23 cellular contexts compared by ENCODE assay signal in the genomic region with DNA sequence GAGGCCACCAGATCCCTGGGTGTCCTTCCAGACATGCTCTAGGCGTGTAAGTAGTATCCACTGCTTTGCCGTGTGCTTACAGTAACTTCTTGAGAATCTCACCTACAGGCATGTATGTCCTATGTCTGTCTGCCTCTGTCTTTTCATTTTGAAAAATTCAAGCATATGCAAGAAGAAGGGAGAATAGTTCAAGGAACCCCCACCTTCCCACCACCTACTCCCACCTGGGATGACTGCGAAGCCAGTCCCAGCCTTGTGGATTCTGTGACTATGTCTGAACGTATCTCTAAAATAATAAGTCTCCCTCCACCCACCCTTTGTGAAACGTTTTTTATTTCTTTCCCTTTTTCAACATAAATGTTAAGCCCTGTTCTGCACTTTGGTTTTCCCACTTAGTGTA. TPM values are rescaled to one million over a fixed set of nuclear protein-coding genes. Genes with fewer than 3 reads are reported as not detected.
DNase-seq lines count a peak whose midpoint lies in the region; ATAC-seq, FAIRE-seq and TF ChIP-seq lines count a peak whose summit lies in the region.
"Had no signal": no experiment of that assay in that cellular context is flagged by ENCODE, and none has a peak within 500 bp of the region (broad histone marks: within the 10 kb centered on the region; RNA-seq: fewer than 3 reads in every experiment).

No MANE protein-coding gene starts in this region.

- H3K27ac Mint-ChIP-seq in activated CD8-positive, alpha-beta T cell treated with anti-CD3 and anti-CD28 coated beads, Interleukin-2, amount 10 ng/mL, durations not matched to agents 7 days and 5 days = no peak overlapping the region
- H3K27ac Mint-ChIP-seq in activated CD8-positive, alpha-beta T cell treated with anti-CD3 and anti-CD28 coated beads for 36 hours = no peak overlapping the region

- H3K9me3 Mint-ChIP-seq in activated CD8-positive, alpha-beta T cell treated with anti-CD3 and anti-CD28 coated beads, Interleukin-2, amount 10 ng/mL, durations not matched to agents 7 days and 5 days (ENCODE audit: insufficient read depth) = no peaks in the 10 kb centered on the region
- H3K9me3 Mint-ChIP-seq in activated CD8-positive, alpha-beta T cell treated with anti-CD3 and anti-CD28 coated beads for 36 hours = no peaks in the 10 kb centered on the region
- H3K9me3 Mint-ChIP-seq: CD8-positive, alpha-beta memory T cell had no signal

- peaks cover 3% of the 10 kb centered on the region in 2 donors for H3K4me1 ChIP-seq in kidney (ENCODE audit: control insufficient read depth in 1 of 2, insufficient read depth in 1 of 2, low read depth in 1 of 2, low read length in 2 of 2)

- no peak for TF ChIP-seq CTCF in activated CD8-positive, alpha-beta T cell treated with anti-CD3 and anti-CD28 coated beads for 36 hours (IDR thresholded peaks at IDR 0.05)
- TF ChIP-seq CTCF in WERI-Rb-1 (IDR thresholded peaks at IDR 0.05; ENCODE audit: low read depth, low read length) (no peak), kidney (IDR thresholded peaks at IDR 0.05; ENCODE audit: borderline replicate concordance, extremely low read depth, insufficient read depth) (no peak)

- H3K36me3 Mint-ChIP-seq in activated CD8-positive, alpha-beta T cell treated with anti-CD3 and anti-CD28 coated beads, Interleukin-2, amount 10 ng/mL, durations not matched to agents 7 days and 5 days (ENCODE audit: low read depth) = no peaks in the 10 kb centered on the region
- no peaks in the 10 kb centered on the region for H3K36me3 Mint-ChIP-seq in activated CD8-positive, alpha-beta T cell treated with anti-CD3 and anti-CD28 coated beads for 36 hours (ENCODE audit: low read depth)
- H3K36me3 Mint-ChIP-seq: CD8-positive, alpha-beta memory T cell had no signal

- H3K27me3 ChIP-seq in WERI-Rb-1 (ENCODE audit: insufficient read depth, low read depth, severe bottlenecking) = no peaks in the 10 kb centered on the region
- H3K27me3 ChIP-seq: BLaER1 had no signal

- POLR2A ChIA-PET in activated CD8-positive, alpha-beta T cell treated with anti-CD3 and anti-CD28 coated beads, Interleukin-2, amount 10 ng/mL, durations not matched to agents 7 days and 5 days (lab: Charles Lee) = no interaction called here
- POLR2A ChIA-PET in activated CD8-positive, alpha-beta T cell treated with anti-CD3 and anti-CD28 coated beads for 36 hours (lab: Charles Lee) = no interaction called here

- peaks cover 6% of the 10 kb centered on the region for H3K27me3 Mint-ChIP-seq in activated CD8-positive, alpha-beta T cell treated with anti-CD3 and anti-CD28 coated beads, Interleukin-2, amount 10 ng/mL, durations not matched to agents 7 days and 5 days (ENCODE audit: low read depth)
- H3K27me3 Mint-ChIP-seq in activated CD8-positive, alpha-beta T cell treated with anti-CD3 and anti-CD28 coated beads for 36 hours = peaks cover 4% of the 10 kb centered on the region

- H3K9me3 ChIP-seq in WERI-Rb-1 (ENCODE audit: severe bottlenecking) = no peaks in the 10 kb centered on the region
- no peaks in the 10 kb centered on the region for H3K9me3 ChIP-seq in kidney (ENCODE audit: control insufficient read depth in 1 of 2, low read length in 2 of 2)
- H3K9me3 ChIP-seq: A549, SK-N-SH had no signal

- H3K36me3 ChIP-seq in WERI-Rb-1 (no peaks in the 10 kb centered on the region), kidney (ENCODE audit: control insufficient read depth in 1 of 2, insufficient read depth in 2 of 2, low read length in 2 of 2) (no peaks in the 10 kb centered on the region)
- H3K36me3 ChIP-seq: BLaER1 had no signal

- no peaks in the 10 kb centered on the region for H3K4me1 Mint-ChIP-seq in activated CD8-positive, alpha-beta T cell treated with anti-CD3 and anti-CD28 coated beads, Interleukin-2, amount 10 ng/mL, durations not matched to agents 7 days and 5 days (ENCODE audit: low read depth)
- peaks cover 2% of the 10 kb centered on the region for H3K4me1 Mint-ChIP-seq in activated CD8-positive, alpha-beta T cell treated with anti-CD3 and anti-CD28 coated beads for 36 hours (ENCODE audit: low read depth)
- H3K4me1 Mint-ChIP-seq: CD8-positive, alpha-beta memory T cell had no signal

- H3K27ac ChIP-seq in WERI-Rb-1 = peak overlapping the region; percentile 18; the same call in 1 of the 2 replicates
- no peak overlapping the region for H3K27ac ChIP-seq in kidney (ENCODE audit: low read depth in 2 of 2, low read length in 2 of 2)
- H3K27ac ChIP-seq: A549, BLaER1 had no signal

- peak; percentile 23 for ATAC-seq in activated CD8-positive, alpha-beta T cell treated with anti-CD3 and anti-CD28 coated beads, Interleukin-2, amount 10 ng/mL, durations not matched to agents 7 days and 5 days
- no peak for ATAC-seq in activated CD8-positive, alpha-beta T cell treated with anti-CD3 and anti-CD28 coated beads for 36 hours
- no peak for ATAC-seq in left colon
- ATAC-seq: A549 had no signal

- H3K9ac ChIP-seq in kidney (ENCODE audit: low read length in 2 of 2) = no peak overlapping the region
- H3K9ac ChIP-seq: BLaER1, SK-N-SH had no signal

- FAIRE-seq in kidney (lab: Jason Lieb, UNC) = no peak
- FAIRE-seq: A549 had no signal

- intact Hi-C loops in activated CD8-positive, alpha-beta T cell treated with anti-CD3 and anti-CD28 coated beads for 36 hours (cut with micrococcal nuclease) = no loop called here
- intact Hi-C loops in left colon (cut with DNase I, micrococcal nuclease) (no loop called here), kidney (cut with DNase I) (no loop called here)

- no peak overlapping the region for H3K4me3 ChIP-seq in WERI-Rb-1 (ENCODE audit: low read depth, low read length)
- no peak overlapping the region for H3K4me3 ChIP-seq in kidney (ENCODE audit: low read length in 2 of 2)
- H3K4me3 ChIP-seq: A549, BLaER1 had no signal

- H3K4me3 Mint-ChIP-seq in activated CD8-positive, alpha-beta T cell treated with anti-CD3 and anti-CD28 coated beads, Interleukin-2, amount 10 ng/mL, durations not matched to agents 7 days and 5 days = no peak overlapping the region
- H3K4me3 Mint-ChIP-seq in activated CD8-positive, alpha-beta T cell treated with anti-CD3 and anti-CD28 coated beads for 36 hours = no peak overlapping the region
- H3K4me3 Mint-ChIP-seq: CD8-positive, alpha-beta memory T cell had no signal

- CTCF ChIA-PET in activated CD8-positive, alpha-beta T cell treated with anti-CD3 and anti-CD28 coated beads, Interleukin-2, amount 10 ng/mL, durations not matched to agents 7 days and 5 days (lab: Charles Lee) = no interaction called here
- CTCF ChIA-PET in activated CD8-positive, alpha-beta T cell treated with anti-CD3 and anti-CD28 coated beads for 36 hours (lab: Charles Lee) = interaction anchor here (1.7 kb wide), 1 partner anchor 16 kb away, joined by 6 read pairs; no protein-coding TSS in a partner anchor

- no peak for DNase-seq in activated CD8-positive, alpha-beta T cell treated with anti-CD3 and anti-CD28 coated beads, Interleukin-2, amount 10 ng/mL, durations not matched to agents 7 days and 5 days
- DNase-seq in activated CD8-positive, alpha-beta T cell treated with anti-CD3 and anti-CD28 coated beads for 36 hours = no peak
- DNase-seq in WERI-Rb-1 (peak; percentile 1), left colon (peak; percentile 0 to 15), GDM1 (lab: John Stamatoyannopoulos, UW) (no peak), kidney (no peak)
- no peak for DNase-seq in stimulated activated CD4-positive, alpha-beta T cell treated with anti-CD3 and anti-CD28 coated beads, Interleukin-4, amount 100 ng/mL, for 1 hour
- DNase-seq: DMS79; KG1; NCI-H1092; NCI-H1436 treated with DMSO at 0.1 percent for 48 hours; NCI-H2081; NCI-H748 treated with DMSO at 0.1 percent for 48 hours; NK-92 treated with Interleukin-12 subunit alpha and Interleukin-12 subunit beta, amount 100 ng/mL, for 24 hours; SHP77 treated with DMSO at 0.1 percent for 48 hours; SK-N-SH had no signal

RNA-seq across cellular contexts. Expression of gene CHST13, which starts 15.0 kb away (rescaled TPM):
- total RNA-seq in activated CD8-positive, alpha-beta T cell treated with anti-CD3 and anti-CD28 coated beads, Interleukin-2, amount 10 ng/mL, durations not matched to agents 7 days and 5 days = not detected
- total RNA-seq in activated CD8-positive, alpha-beta T cell treated with anti-CD3 and anti-CD28 coated beads for 36 hours = not detected
- 1 to 10 TPM; 1.8 to 4.3 TPM for total RNA-seq in left colon
- total RNA-seq in kidney = 3.3 TPM
- 7.0 TPM for polyA plus RNA-seq in kidney (ENCODE audit: insufficient read depth, low read depth, low replicate concordance)
- total RNA-seq: M059J, NCI-H460, OCI-LY7 had no signal
- polyA plus RNA-seq: CD8-positive, alpha-beta memory T cell had no signal

RNA-seq across cellular contexts. Expression of gene C3orf22, which starts 19.8 kb away (rescaled TPM):
- not detected for total RNA-seq in activated CD8-positive, alpha-beta T cell treated with anti-CD3 and anti-CD28 coated beads, Interleukin-2, amount 10 ng/mL, durations not matched to agents 7 days and 5 days
- not detected for total RNA-seq in activated CD8-positive, alpha-beta T cell treated with anti-CD3 and anti-CD28 coated beads for 36 hours
- total RNA-seq in left colon (not detected), kidney (not detected)
- polyA plus RNA-seq in kidney (ENCODE audit: insufficient read depth, low read depth, low replicate concordance) = not detected
- total RNA-seq: CD8-positive, alpha-beta memory T cell; H4; M059J; NCI-H460; OCI-LY7 had no signal
- polyA plus RNA-seq: A549; CD8-positive, alpha-beta memory T cell; SK-N-SH had no signal

RNA-seq across cellular contexts. Expression of gene UROC1, which starts 21.4 kb away (rescaled TPM):
- under 1 TPM in 1 of 2 experiments, not detected in 1; 0.13 TPM for total RNA-seq in activated CD8-positive, alpha-beta T cell treated with anti-CD3 and anti-CD28 coated beads, Interleukin-2, amount 10 ng/mL, durations not matched to agents 7 days and 5 days
- not detected for total RNA-seq in activated CD8-positive, alpha-beta T cell treated with anti-CD3 and anti-CD28 coated beads for 36 hours
- not detected for total RNA-seq in left colon
- not detected for total RNA-seq in kidney
- not detected for polyA plus RNA-seq in kidney (ENCODE audit: insufficient read depth, low read depth, low replicate concordance)
- total RNA-seq: CD8-positive, alpha-beta memory T cell; H4; NCI-H460 had no signal
- polyA plus RNA-seq: A549; CD8-positive, alpha-beta memory T cell; SK-N-SH had no signal

Comparison
In these comparisons a context has a peak if more than half of its experiments do, and no peak if none do; other contexts are left out.
1. DNase-seq: peak in WERI-Rb-1 (single experiment) and left colon (2 of 2); none in activated CD8-positive, alpha-beta T cell treated with anti-CD3 and anti-CD28 coated beads, Interleukin-2, amount 10 ng/mL, durations not matched to agents 7 days and 5 days (single experiment), activated CD8-positive, alpha-beta T cell treated with anti-CD3 and anti-CD28 coated beads for 36 hours (single experiment), GDM1 (single experiment), stimulated activated CD4-positive, alpha-beta T cell treated with anti-CD3 and anti-CD28 coated beads, Interleukin-4, amount 100 ng/mL, for 1 hour (single experiment) and kidney (single experiment).